14 cellular contexts compared by ENCODE assay signal in the genomic region with DNA sequence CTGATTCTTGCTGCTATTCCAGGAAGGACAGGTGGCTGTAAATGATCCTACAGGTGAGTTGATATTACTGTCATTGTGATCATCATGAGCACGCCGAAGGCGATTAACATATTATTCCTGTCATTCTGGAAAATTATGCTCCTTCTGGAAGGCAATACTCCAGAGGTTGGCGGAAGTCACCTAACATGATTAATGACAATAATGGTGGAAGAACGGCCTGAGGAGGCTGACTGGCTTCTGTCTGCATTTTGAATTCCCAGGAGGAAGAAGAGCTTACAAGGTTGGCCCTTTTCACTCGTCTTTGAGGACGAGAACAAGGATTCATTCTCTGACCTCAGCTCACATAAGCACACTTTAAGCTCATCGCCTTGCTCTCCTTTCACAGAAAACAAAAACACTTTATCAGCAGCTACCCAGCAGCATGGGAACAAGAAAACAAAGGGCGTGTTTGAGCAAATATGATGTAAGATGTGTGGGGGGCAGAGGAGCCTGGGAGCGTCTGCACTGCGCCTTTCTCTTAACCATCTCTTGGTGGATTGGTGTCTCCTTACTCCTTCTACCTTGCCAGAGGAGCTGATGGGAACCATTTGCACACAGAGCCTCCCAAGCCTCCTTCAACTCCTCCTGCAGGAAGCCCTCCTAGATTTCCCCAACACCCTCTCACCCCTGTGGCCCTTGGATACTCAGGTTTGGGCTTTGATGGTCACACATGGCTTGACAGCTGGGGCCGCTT. TPM values are rescaled to one million over a fixed set of nuclear protein-coding genes. Genes with fewer than 3 reads are reported as not detected.
DNase-seq lines count a peak whose midpoint lies in the region; ATAC-seq and TF ChIP-seq lines count a peak whose summit lies in the region.
"Had no signal": no experiment of that assay in that cellular context is flagged by ENCODE, and none has a peak within 500 bp of the region (broad histone marks: within the 10 kb centered on the region; RNA-seq: fewer than 3 reads in every experiment).

No MANE protein-coding gene starts in this region.

- H3K27ac ChIP-seq in transverse colon, result peak overlapping the region; percentile 2 to 51 (median 18)
- H3K27ac ChIP-seq: BLaER1, SJSA1 had no signal

- in situ Hi-C loops in transverse colon (cut with MboI; ENCODE audit: low pct_ligation_motif_present in 1 of 4, low pct_unique_long_range_greater_than_20kb in 1 of 4, low sequenced_read_pairs in 3 of 4), result no loop called here

- ATAC-seq in GM18502 (IDR thresholded peaks at IDR 0.05; ENCODE audit: poor library complexity, unreplicated experiment), result no peak

- no peak for TF ChIP-seq POLR2A in transverse colon (IDR thresholded peaks at IDR 0.05)

- H3K4me1 ChIP-seq in transverse colon, result peaks cover 38 to 61% (median 47%) of the 10 kb centered on the region in 4 donors

- whole genome bisulfite sequencing in transverse colon (ENCODE audit: low coverage in 1 of 2), 2 donors, result 67 to 74% methylated on average over 3 to 12 of the region's 12 CpGs

- no peaks in the 10 kb centered on the region for H3K27me3 ChIP-seq in transverse colon
- H3K27me3 ChIP-seq: BLaER1, MG63, SJSA1 had no signal

- H3K9me3 ChIP-seq in transverse colon, result no peaks in the 10 kb centered on the region
- H3K9me3 ChIP-seq: BLaER1, MG63, SJSA1 had no signal

- no peak for TF ChIP-seq CTCF in transverse colon (IDR thresholded peaks at IDR 0.05)

- no peaks in the 10 kb centered on the region for H3K36me3 ChIP-seq in transverse colon
- H3K36me3 ChIP-seq: BLaER1, MG63, SJSA1 had no signal

- DNase-seq in NCI-H146 (lab: John Stamatoyannopoulos, UW) (peak; percentile 68), amniotic epithelial cell (ENCODE audit: low read depth) (peak; percentile 43), mesenteric fat pad (ENCODE audit: low spot score) (peak; percentile 14), transverse colon (no peak), NOMO-1 treated with DMSO at 0.1 percent for 48 hours (lab: John Stamatoyannopoulos, UW; ENCODE audit: unreplicated experiment) (no peak), RPMI8226 (no peak)
- DNase-seq: activated CD4-positive, alpha-beta memory T cell treated with anti-CD3 and anti-CD28 coated beads, Interleukin-2, amount 10 ng/mL, durations not matched to agents 7 days and 5 days; amniotic stem cell; GOT3; stimulated activated CD4-positive, alpha-beta T cell treated with anti-CD3 and anti-CD28 coated beads, Interleukin-1b, Interleukin-23, amount 100 ng/mL, for 48 hours had no signal

- intact Hi-C loops in transverse colon (cut with DNase I; ENCODE audit: low total_unique reads), result no loop called here

- TF ChIP-seq EP300 in transverse colon (IDR thresholded peaks at IDR 0.05; ENCODE audit: low read depth), result no peak

- no peak overlapping the region for H3K4me3 ChIP-seq in transverse colon
- H3K4me3 ChIP-seq: BLaER1, MG63, SJSA1 had no signal

RNA-seq across cellular contexts. Expression of a gene that starts 23.0 kb away (rescaled TPM):
- total RNA-seq in mesenteric fat pad (not detected), transverse colon (1 to 10 TPM in 1 of 4 donors, not detected in 3; 1.5 TPM)
- total RNA-seq: activated CD4-positive, alpha-beta memory T cell treated with anti-CD3 and anti-CD28 coated beads, Interleukin-2, amount 10 ng/mL, durations not matched to agents 7 days and 5 days; SJSA1 had no signal

RNA-seq across cellular contexts. Expression of a gene that starts 53.0 kb away (rescaled TPM):
- 21.4 TPM for total RNA-seq in mesenteric fat pad
- total RNA-seq in transverse colon, result 10 to 100 TPM; 34.9 to 69.9 (median 42.5) TPM

Comparison
In these comparisons a context has a peak if more than half of its experiments do, and no peak if none do; other contexts are left out.
1. DNase-seq: peak in NCI-H146 (single experiment), amniotic epithelial cell (single experiment) and mesenteric fat pad (single experiment); none in transverse colon (single experiment), NOMO-1 treated with DMSO at 0.1 percent for 48 hours (single experiment) and RPMI8226 (single experiment).